8 cellular contexts compared by ENCODE assay signal in genomic region chr22:37198290-37199102, GRCh38. TPM values are rescaled to one million over a fixed set of nuclear protein-coding genes. Genes with fewer than 3 reads are reported as not detected.
DNase-seq lines count a peak whose midpoint lies in the region; ATAC-seq and TF ChIP-seq lines count a peak whose summit lies in the region.

No MANE protein-coding gene starts in this region.

- ATAC-seq in HG03442 (IDR thresholded peaks at IDR 0.05; ENCODE audit: unreplicated experiment) (peak; percentile 27), GM19467 (IDR thresholded peaks at IDR 0.05; ENCODE audit: unreplicated experiment) (no peak)

- TF ChIP-seq POLR2A in Peyer's patch (IDR thresholded peaks at IDR 0.05): no peak
- no peak for TF ChIP-seq POLR2A in esophagus squamous epithelium (IDR thresholded peaks at IDR 0.05)

- H3K27ac ChIP-seq in Peyer's patch (peak overlapping the region; percentile 90 to 96 (median 93)), esophagus squamous epithelium (peak overlapping the region; percentile 90 to 98 (median 97)), muscle layer of duodenum (ENCODE audit: low read length) (peak overlapping the region; percentile 87)

- H3K4me1 ChIP-seq in Peyer's patch: peaks cover 18 to 38% (median 19%) of the 10 kb centered on the region in 4 donors
- H3K4me1 ChIP-seq in esophagus squamous epithelium: peaks cover 28 to 45% (median 30%) of the 10 kb centered on the region in 3 donors
- peaks cover 27 to 28% of the 10 kb centered on the region in 2 donors for H3K4me1 ChIP-seq in muscle layer of duodenum (ENCODE audit: control insufficient read depth in 1 of 2, insufficient read depth in 2 of 2, low read length in 2 of 2)

- no peaks in the 10 kb centered on the region for H3K27me3 ChIP-seq in Peyer's patch
- no peaks in the 10 kb centered on the region for H3K27me3 ChIP-seq in esophagus squamous epithelium
- H3K27me3 ChIP-seq in muscle layer of duodenum (ENCODE audit: low read depth, low read length): no peaks in the 10 kb centered on the region

- intact Hi-C loops in esophagus squamous epithelium (cut with DNase I): loop anchor here (2.0 kb wide), 1 partner anchor 32 kb away; no protein-coding TSS in a partner anchor

- no peaks in the 10 kb centered on the region for H3K9me3 ChIP-seq in Peyer's patch
- no peaks in the 10 kb centered on the region for H3K9me3 ChIP-seq in esophagus squamous epithelium
- no peaks in the 10 kb centered on the region for H3K9me3 ChIP-seq in muscle layer of duodenum (ENCODE audit: control insufficient read depth in 1 of 2, low read length in 2 of 2)

- TF ChIP-seq CTCF in Peyer's patch (IDR thresholded peaks at IDR 0.05): peak; percentile 66 to 97 (median 70)
- TF ChIP-seq CTCF in esophagus squamous epithelium (IDR thresholded peaks at IDR 0.05): peak; percentile 61 to 96 (median 78)

- H3K4me3 ChIP-seq in GM08714 (ENCODE audit: low read length) (peak overlapping the region; percentile 74), Peyer's patch (peak overlapping the region; percentile 57 to 69 (median 61)), esophagus squamous epithelium (peak overlapping the region; percentile 53 to 84 (median 79)), muscle layer of duodenum (ENCODE audit: low read depth in 1 of 2, low read length in 2 of 2) (peak overlapping the region; percentile 68 to 76)

- 6% methylated on average over 13 to 14 of the region's 51 CpGs for WGBS in esophagus squamous epithelium, 2 donors

- H3K36me3 ChIP-seq in Peyer's patch (no peaks in the 10 kb centered on the region), esophagus squamous epithelium (no peaks in the 10 kb centered on the region), muscle layer of duodenum (ENCODE audit: control insufficient read depth in 1 of 2, insufficient read depth in 2 of 2, low read length in 2 of 2) (no peaks in the 10 kb centered on the region)

- DNase-seq in Peyer's patch (peak; percentile 92 to 96 (median 94)), activated T-helper 1 cell treated with Interleukin-2 at 50 U/mL for 16 hours (ENCODE audit: low read depth) (peak; percentile 83), esophagus squamous epithelium (lab: John Stamatoyannopoulos, UW) (no peak)
- peak; percentile 88 to 91 for DNase-seq in stimulated activated CD8-positive, alpha-beta memory T cell treated with anti-CD3 and anti-CD28 coated beads, Interleukin-7, amount 100 ng/mL, for 1 hour (ENCODE audit: low read depth in 2 of 2)

RNA-seq across cellular contexts. Expression of gene C1QTNF6, which starts 10.4 kb away (rescaled TPM):
- 1 to 10 TPM; 3.9 to 9.4 (median 5.9) TPM for total RNA-seq in Peyer's patch
- 1 to 10 TPM; 1.1 to 1.7 (median 1.4) TPM for total RNA-seq in esophagus squamous epithelium

RNA-seq across cellular contexts. Expression of gene SSTR3, which starts 13.8 kb away (rescaled TPM):
- not detected for total RNA-seq in Peyer's patch
- total RNA-seq in esophagus squamous epithelium: not detected

RNA-seq across cellular contexts. Expression of gene RAC2, which starts 45.6 kb away (rescaled TPM):
- total RNA-seq in Peyer's patch: 100 to 1,000 TPM in 1 of 4 donors, 10 to 100 TPM in 3; 10.0 to 124 (median 20.6) TPM
- 10 to 100 TPM; 17.3 to 27.1 (median 19.6) TPM for total RNA-seq in esophagus squamous epithelium

RNA-seq across cellular contexts. Expression of gene IL2RB, which starts 48.8 kb away (rescaled TPM):
- total RNA-seq in Peyer's patch (1 to 10 TPM; 1.5 to 7.0 (median 5.0) TPM), esophagus squamous epithelium (1 to 10 TPM; 1.6 to 6.5 (median 2.3) TPM)
